Comparison of ENCODE assay signal across 8 cellular contexts in genomic region chr10:11036424-11037011, GRCh38. TPM values are rescaled to one million over a fixed set of nuclear protein-coding genes. Genes with fewer than 3 reads are reported as not detected.
DNase-seq lines count a peak whose midpoint lies in the region; ATAC-seq, FAIRE-seq and TF ChIP-seq lines count a peak whose summit lies in the region.

No MANE protein-coding gene starts in this region.

- H2BK12ac ChIP-seq in neuronal stem cell (ENCODE audit: low read length): no peak overlapping the region

- no peaks in the 10 kb centered on the region for H3K79me2 ChIP-seq in endothelial cell of umbilical vein (ENCODE audit: control insufficient read depth, insufficient read depth, low read length)

- no peaks in the 10 kb centered on the region for H3K27me3 ChIP-seq in endothelial cell of umbilical vein (ENCODE audit: control insufficient read depth in 2 of 2, insufficient read depth in 2 of 2, low read length in 2 of 2)
- H3K27me3 ChIP-seq in neuronal stem cell (ENCODE audit: control insufficient read depth in 3 of 3, insufficient read depth in 3 of 3, low read depth in 1 of 3, low read length in 3 of 3): no peaks in the 10 kb centered on the region

- dilution Hi-C loops in endothelial cell of umbilical vein (cut with MboI; ENCODE audit: extremely low pct_ligation_motif_present, low sequenced_read_pairs): no loop called here

- no peaks in the 10 kb centered on the region for H3K9me3 ChIP-seq in endothelial cell of umbilical vein (replicated peaks; ENCODE audit: control insufficient read depth, insufficient read depth, low read length)
- H3K9me3 ChIP-seq in neuronal stem cell (replicated peaks in 1 of 2; ENCODE audit: control insufficient read depth in 2 of 2, insufficient read depth in 1 of 2, low read depth in 1 of 2, low read length in 2 of 2): peaks cover 0 to 3% of the 10 kb centered on the region in 2 donors

- H2AFZ ChIP-seq in endothelial cell of umbilical vein (ENCODE audit: low read depth, low read length) (no peak overlapping the region), neuronal stem cell (ENCODE audit: low read length) (no peak overlapping the region)

- no peak overlapping the region for H2BK5ac ChIP-seq in neuronal stem cell (ENCODE audit: low read length)

- no peaks in the 10 kb centered on the region for H4K20me1 ChIP-seq in endothelial cell of umbilical vein (replicated peaks; ENCODE audit: control insufficient read depth, extremely low read depth, insufficient read depth, low read length)

- peak; percentile 15 for FAIRE-seq in endothelial cell of umbilical vein (lab: Jason Lieb, UNC)

- CTCF ChIA-PET in endothelial cell of umbilical vein (lab: Charles Lee): interaction anchor here (0.6 to 5.0 kb wide), 31 partner anchors 10 to 1706 kb away, joined by 3 to 112 read pairs (median 7); partner anchors contain the start of gene CELF2

- H3K36me3 ChIP-seq in endothelial cell of umbilical vein (ENCODE audit: control insufficient read depth in 2 of 2, extremely low read depth in 1 of 2, insufficient read depth in 2 of 2, low read length in 2 of 2): no peaks in the 10 kb centered on the region
- H3K36me3 ChIP-seq in neuronal stem cell (replicated peaks in 1 of 2; ENCODE audit: control insufficient read depth in 2 of 2, insufficient read depth in 2 of 2, low read length in 2 of 2): no peaks in the 10 kb centered on the region

- no peak overlapping the region for H2BK15ac ChIP-seq in neuronal stem cell (ENCODE audit: low read length)

- H2AK5ac ChIP-seq in neuronal stem cell (ENCODE audit: low read depth, low read length): no peak overlapping the region

- intact Hi-C loops in endothelial cell of umbilical vein (cut with micrococcal nuclease): loop anchor here (1.0 to 5.0 kb wide), 8 partner anchors 234 to 1705 kb away; no protein-coding TSS in a partner anchor

- H3K23ac ChIP-seq in neuronal stem cell (ENCODE audit: low read depth, low read length, poor library complexity): no peak overlapping the region

- H3K27ac ChIP-seq in endothelial cell of umbilical vein (ENCODE audit: insufficient read depth, low read depth, low read length): peak overlapping the region; percentile 92
- no peak overlapping the region for H3K27ac ChIP-seq in neuronal stem cell (replicated peaks; ENCODE audit: low read length)

- POLR2A ChIA-PET in endothelial cell of umbilical vein (lab: Charles Lee): no interaction called here

- no peak overlapping the region for H3K4me3 ChIP-seq in endothelial cell of umbilical vein (replicated peaks in 1 of 3; ENCODE audit: insufficient read depth in 1 of 3, low read depth in 1 of 3, low read length in 3 of 3)
- no peak overlapping the region for H3K4me3 ChIP-seq in neuronal stem cell (ENCODE audit: low read length in 2 of 2)

- H4K91ac ChIP-seq in neuronal stem cell (ENCODE audit: low read depth, low read length, poor library complexity): no peak overlapping the region

- no peak overlapping the region for H3K4ac ChIP-seq in neuronal stem cell (ENCODE audit: low read length)

- no peak for TF ChIP-seq POLR2A in endothelial cell of umbilical vein (IDR thresholded peaks at IDR 0.05; ENCODE audit: low read depth, low read length)

- H2BK120ac ChIP-seq in neuronal stem cell (ENCODE audit: low read depth, low read length): no peak overlapping the region

- H3K14ac ChIP-seq in neuronal stem cell (ENCODE audit: low read length): no peak overlapping the region

- H3K9me1 ChIP-seq in endothelial cell of umbilical vein (replicated peaks; ENCODE audit: control insufficient read depth, extremely low read depth, insufficient read depth, low read length): no peaks in the 10 kb centered on the region

- no peak for ATAC-seq in HG02938 (IDR thresholded peaks at IDR 0.05; ENCODE audit: unreplicated experiment)
- ATAC-seq in GM18907 (IDR thresholded peaks at IDR 0.05; ENCODE audit: unreplicated experiment): no peak
- no peak for ATAC-seq in HG03095 (IDR thresholded peaks at IDR 0.05; ENCODE audit: unreplicated experiment)

- no peaks in the 10 kb centered on the region for H3K79me1 ChIP-seq in neuronal stem cell (ENCODE audit: low read depth, low read length)

- H3K18ac ChIP-seq in neuronal stem cell (ENCODE audit: low read length): no peak overlapping the region

- peaks cover 19% of the 10 kb centered on the region for H3K4me1 ChIP-seq in endothelial cell of umbilical vein (ENCODE audit: control insufficient read depth, extremely low read depth, insufficient read depth, low read length)
- peaks cover 0 to 4% of the 10 kb centered on the region in 2 donors for H3K4me1 ChIP-seq in neuronal stem cell (ENCODE audit: control insufficient read depth in 2 of 2, insufficient read depth in 1 of 2, low read depth in 1 of 2, low read length in 2 of 2)

- H4K8ac ChIP-seq in neuronal stem cell (ENCODE audit: low read depth, low read length): no peak overlapping the region

- no CpG with 5 or more reads among the region's 5 CpGs for WGBS in neuronal stem cell (ENCODE audit: extremely low coverage in 2 of 2, insufficient read length in 2 of 2, insufficient replicate concordance in 1 of 2), 2 donors

- H3K9ac ChIP-seq in endothelial cell of umbilical vein (replicated peaks; ENCODE audit: extremely low read depth, insufficient read depth, low read length) (no peak overlapping the region), neuronal stem cell (ENCODE audit: low read depth, low read length, poor library complexity) (no peak overlapping the region)

- H3K4me2 ChIP-seq in endothelial cell of umbilical vein (ENCODE audit: insufficient read depth, low read length): peak overlapping the region; percentile 23
- no peak overlapping the region for H3K4me2 ChIP-seq in neuronal stem cell (ENCODE audit: insufficient read depth, low read length, poor library complexity, severe bottlenecking)

- peak; percentile 78 for DNase-seq in GM03348 (ENCODE audit: low spot score)
- peak; percentile 42 for DNase-seq in NCI-H226
- DNase-seq in endothelial cell of umbilical vein (ENCODE audit: low read depth, low spot score): peak; percentile 84
- DNase-seq in neuronal stem cell (ENCODE audit: low spot score): peak; percentile 33
- no peak for DNase-seq in T1000 (lab: John Stamatoyannopoulos, UW)

- TF ChIP-seq CTCF in endothelial cell of umbilical vein (IDR thresholded peaks at IDR 0.05; ENCODE audit: extremely low read depth in 1 of 2, insufficient read depth in 1 of 2, low read depth in 1 of 2, low read length in 2 of 2): peak; percentile 64 to 67

- BruUV-seq in endothelial cell of umbilical vein (replicated peaks; lab: Mats Ljungman, UMichigan): no TSS peak

TF ChIP-seq in endothelial cell of umbilical vein, 7 proteins besides CTCF, POLR2A, EP300 and RAD21:
- TF ChIP-seq MAX (IDR thresholded peaks at IDR 0.05; ENCODE audit: insufficient read depth, insufficient read length) (no peak), GATA2 (IDR thresholded peaks at IDR 0.05; ENCODE audit: insufficient read depth, insufficient read length, low read depth, low read length) (peak; percentile 76), EZH2 (IDR thresholded peaks at IDR 0.05; ENCODE audit: borderline replicate concordance, low read depth, low read length, severe bottlenecking) (no peak)

RNA-seq across cellular contexts. Expression of gene CELF2, which starts 18.8 kb away (rescaled TPM):
- 35.5 and 42.6 TPM in 2 replicates for total RNA-seq in endothelial cell of umbilical vein
- polyA plus RNA-seq in endothelial cell of umbilical vein: 21.6 and 23.4 TPM in 2 replicates
- 17.9 and 19.7 TPM in 2 replicates for polyA plus RNA-seq in endothelial cell of umbilical vein (2011; cell fraction: cytosol; rRNA removed)
- polyA plus RNA-seq in endothelial cell of umbilical vein (2011; cell fraction: nucleus; rRNA removed): 25.6 and 28.0 TPM in 2 replicates
- 10.8 and 11.9 TPM in 2 replicates for polyA plus RNA-seq in endothelial cell of umbilical vein (2012)
- polyA minus RNA-seq in endothelial cell of umbilical vein: 56.1 and 61.4 TPM in 2 replicates
- not detected for polyA minus RNA-seq in endothelial cell of umbilical vein (2011; cell fraction: cytosol; rRNA and poly(A)+ RNA removed)
- polyA minus RNA-seq in endothelial cell of umbilical vein (2011; cell fraction: nucleus; rRNA and poly(A)+ RNA removed): 44.4 and 45.7 TPM in 2 replicates
- polyA plus RNA-seq in neuronal stem cell (2013, experiment 1 of 2): 32.5 TPM
- polyA plus RNA-seq in neuronal stem cell (2013, experiment 2 of 2): 34.4 TPM
